Comparison of ENCODE assay signal across 10 cellular contexts in the genomic region with DNA sequence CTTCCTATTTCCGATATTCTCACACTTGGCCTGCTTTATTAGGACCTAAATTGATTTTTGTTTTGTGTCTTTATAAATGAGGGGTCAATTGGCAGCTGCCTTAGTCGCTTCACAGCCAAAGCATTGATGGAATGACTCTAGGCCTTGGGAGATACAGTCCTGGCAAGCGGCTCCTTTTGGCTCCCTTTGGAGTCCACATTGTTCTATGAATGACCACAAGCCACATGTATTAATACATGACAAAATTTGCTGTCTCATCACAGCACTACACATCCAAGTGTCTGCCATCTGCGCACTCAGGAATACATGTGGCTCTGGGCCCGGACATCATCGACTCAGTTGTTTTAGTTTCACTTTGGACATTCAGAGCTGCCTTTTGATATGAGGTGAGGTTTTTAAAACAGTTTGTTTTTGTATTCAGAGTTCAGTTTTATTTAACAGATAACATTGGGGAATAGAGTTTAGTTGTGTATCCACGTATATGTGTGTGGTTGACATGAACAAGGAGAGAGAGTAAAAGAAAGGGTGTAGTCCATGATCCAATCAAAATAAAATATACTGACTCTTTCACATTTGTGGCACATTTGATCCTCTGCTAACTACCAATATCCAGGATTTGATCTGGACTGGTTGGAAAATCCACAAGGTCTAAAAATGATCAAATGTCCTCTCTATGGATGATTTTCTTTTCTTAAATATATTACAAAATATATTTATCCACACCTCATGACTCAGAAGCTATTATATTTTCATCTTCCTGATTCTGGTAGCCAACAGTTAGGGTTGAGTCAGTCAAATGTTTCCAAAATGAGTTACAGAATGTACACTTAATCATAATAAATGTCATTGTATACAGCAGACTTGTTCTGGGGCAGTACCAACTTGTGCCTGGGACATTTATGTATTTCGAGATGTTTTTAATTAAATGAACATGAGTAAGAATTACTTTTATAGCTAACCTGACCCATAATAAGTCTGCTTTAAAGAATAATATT.
DNase-seq lines count a peak whose midpoint lies in the region; ATAC-seq and TF ChIP-seq lines count a peak whose summit lies in the region.
"Had no signal": no experiment of that assay in that cellular context is flagged by ENCODE, and none has a peak within 500 bp of the region (broad histone marks: within the 10 kb centered on the region; RNA-seq: fewer than 3 reads in every experiment).

No MANE protein-coding gene starts in this region.

- intact Hi-C loops in dorsolateral prefrontal cortex (cut with DNase I): no loop called here

- peak overlapping the region in 1 of 59 donors; percentile 30 for H3K27ac ChIP-seq in dorsolateral prefrontal cortex
- no peak overlapping the region for H3K27ac ChIP-seq in effector memory CD4-positive, alpha-beta T cell (ENCODE audit: insufficient read depth, low read length, poor library complexity, severe bottlenecking)
- H3K27ac ChIP-seq: neural progenitor cell had no signal

- no peaks in the 10 kb centered on the region for H3K36me3 ChIP-seq in effector memory CD4-positive, alpha-beta T cell (ENCODE audit: control insufficient read depth, insufficient read depth, low read length)
- H3K36me3 ChIP-seq: neural progenitor cell had no signal

- no peaks in the 10 kb centered on the region for H3K4me1 ChIP-seq in effector memory CD4-positive, alpha-beta T cell (ENCODE audit: control insufficient read depth, insufficient read depth, low read length, poor library complexity, severe bottlenecking)

- peak overlapping the region in 46 of 59 donors; percentile 1 to 59 (median 28) for H3K4me3 ChIP-seq in dorsolateral prefrontal cortex
- no peak overlapping the region for H3K4me3 ChIP-seq in effector memory CD4-positive, alpha-beta T cell (ENCODE audit: insufficient read depth, low read depth, low read length, poor library complexity, severe bottlenecking)
- H3K4me3 ChIP-seq: neural progenitor cell had no signal

- no peaks in the 10 kb centered on the region for H3K9me3 ChIP-seq in effector memory CD4-positive, alpha-beta T cell (ENCODE audit: control insufficient read depth, low read length)

- no peak for TF ChIP-seq CTCF in dorsolateral prefrontal cortex (IDR thresholded peaks at IDR 0.05 in 54 of 56, conservative IDR thresholded peaks at IDR 0.05 in 2 of 56; ENCODE audit: low read depth in 1 of 56, partially characterized antibody in 56 of 56)

- no peak for ATAC-seq in HG03196 (IDR thresholded peaks at IDR 0.05; ENCODE audit: unreplicated experiment)

- no peaks in the 10 kb centered on the region for H3K27me3 ChIP-seq in dorsolateral prefrontal cortex
- no peaks in the 10 kb centered on the region for H3K27me3 ChIP-seq in effector memory CD4-positive, alpha-beta T cell (replicated peaks; ENCODE audit: control insufficient read depth, insufficient read depth, low read length, poor library complexity, severe bottlenecking)
- H3K27me3 ChIP-seq: neural progenitor cell had no signal

- peak; percentile 73 for DNase-seq in EH (ENCODE audit: low read depth)
- DNase-seq in NCI-H460 (ENCODE audit: extremely low read depth, low read depth): peak; percentile 83
- peak in 3 of 10 donors; percentile 5 to 29 (median 25) for DNase-seq in dorsolateral prefrontal cortex
- peak; percentile 15 for DNase-seq in pons (ENCODE audit: low spot score)
- DNase-seq in T-helper 1 cell: no peak
- DNase-seq in activated naive CD4-positive, alpha-beta T cell (lab: John Stamatoyannopoulos, UW): no peak
- DNase-seq in effector memory CD4-positive, alpha-beta T cell: no peak
- DNase-seq: NCI-H187 had no signal

Comparison
In these comparisons a context has a peak if more than half of its experiments do, and no peak if none do; other contexts are left out.
1. DNase-seq: peak in EH (single experiment), NCI-H460 (single experiment) and pons (single experiment); none in T-helper 1 cell (0 of 5), activated naive CD4-positive, alpha-beta T cell (0 of 4) and effector memory CD4-positive, alpha-beta T cell (0 of 3).